ENCODE assay signal across 12 cellular contexts in the genomic region with DNA sequence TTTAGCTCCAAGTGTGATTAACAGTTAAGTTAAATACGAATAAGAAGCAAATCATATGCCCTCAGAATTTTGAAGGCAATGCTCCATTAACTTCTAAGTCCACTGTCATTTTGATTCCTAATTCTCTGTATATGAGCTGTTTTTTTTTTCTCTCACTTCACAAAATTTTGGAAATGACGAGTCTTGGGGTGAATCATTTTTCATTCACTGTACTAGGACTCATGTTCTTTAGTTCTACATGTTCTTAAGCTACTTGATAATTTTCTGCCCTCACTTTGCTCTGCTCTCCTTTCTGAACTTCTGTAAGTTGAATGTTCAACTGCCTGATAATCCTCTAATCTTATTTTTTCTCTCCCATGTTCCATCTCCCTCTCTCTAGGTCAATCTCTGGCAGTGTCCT.
DNase-seq lines count a peak whose midpoint lies in the region; ATAC-seq and TF ChIP-seq lines count a peak whose summit lies in the region.
"Had no signal": no experiment of that assay in that cellular context is flagged by ENCODE, and none has a peak within 500 bp of the region (broad histone marks: within the 10 kb centered on the region; RNA-seq: fewer than 3 reads in every experiment).

No MANE protein-coding gene starts in this region.

- peaks cover 32% of the 10 kb centered on the region for H3K4me1 ChIP-seq in Loucy (ENCODE audit: insufficient read depth, low read length, poor library complexity, severe bottlenecking)
- H3K4me1 ChIP-seq in mammary epithelial cell (ENCODE audit: insufficient read depth, low read length) = peaks cover 36% of the 10 kb centered on the region
- H3K4me1 ChIP-seq in Peyer's patch = peaks cover 0 to 14% (median 4%) of the 10 kb centered on the region in 4 donors

- no peaks in the 10 kb centered on the region for H3K27me3 Mint-ChIP-seq in nephron (ENCODE audit: low read depth)
- H3K27me3 Mint-ChIP-seq: IgD-negative memory B cell had no signal

- BruUV-seq in mammary epithelial cell (replicated peaks; lab: Mats Ljungman, UMichigan) = no TSS peak

- no peak overlapping the region for H3K27ac ChIP-seq in mammary epithelial cell (ENCODE audit: insufficient read depth, low read depth, low read length)
- no peak overlapping the region for H3K27ac ChIP-seq in Peyer's patch
- H3K27ac ChIP-seq: BLaER1 treated with 17β-estradiol and CSF1 and Interleukin-3, amounts not matched to agents 10 nM and 100 nM had no signal

- peak; percentile 23 for DNase-seq in mammary epithelial cell
- no peak for DNase-seq in G401 (ENCODE audit: low spot score)
- no peak for DNase-seq in Peyer's patch
- DNase-seq in superior temporal gyrus (ENCODE audit: extremely low spot score) = no peak
- DNase-seq: DMS153, NCI-H446 treated with DMSO at 0.1 percent for 48 hours, NCI-H774 had no signal

- no peaks in the 10 kb centered on the region for H3F3A ChIP-seq in Loucy (ENCODE audit: low read depth)

- no peak overlapping the region for H3K4me3 ChIP-seq in Loucy (ENCODE audit: low read length, poor library complexity, severe bottlenecking)
- no peak overlapping the region for H3K4me3 ChIP-seq in mammary epithelial cell (replicated peaks in 1 of 3; ENCODE audit: insufficient read depth in 1 of 3, low read depth in 2 of 3, low read length in 3 of 3)
- H3K4me3 ChIP-seq in Peyer's patch = no peak overlapping the region
- H3K4me3 ChIP-seq: BLaER1 treated with 17β-estradiol and CSF1 and Interleukin-3, amounts not matched to agents 10 nM and 100 nM had no signal

- H3K36me3 ChIP-seq in Loucy (ENCODE audit: insufficient read depth, low read length) = no peaks in the 10 kb centered on the region
- no peaks in the 10 kb centered on the region for H3K36me3 ChIP-seq in mammary epithelial cell (ENCODE audit: insufficient read depth, low read length)
- H3K36me3 ChIP-seq in Peyer's patch = no peaks in the 10 kb centered on the region

- ATAC-seq in HG02623 (IDR thresholded peaks at IDR 0.05; ENCODE audit: unreplicated experiment) = no peak

- H3K4me2 ChIP-seq in Loucy (ENCODE audit: low read depth, low read length, poor library complexity, severe bottlenecking) (no peak overlapping the region), mammary epithelial cell (ENCODE audit: insufficient read depth, low read depth, low read length) (no peak overlapping the region)

- H3K9ac ChIP-seq in Loucy (ENCODE audit: low read depth, low read length, poor library complexity, severe bottlenecking) = peak overlapping the region; percentile 14
- no peak overlapping the region for H3K9ac ChIP-seq in mammary epithelial cell (ENCODE audit: insufficient read depth, low read length)
- H3K9ac ChIP-seq: BLaER1 treated with 17β-estradiol and CSF1 and Interleukin-3, amounts not matched to agents 10 nM and 100 nM had no signal

- H4K20me1 ChIP-seq in Loucy (ENCODE audit: insufficient read depth, low read length, poor library complexity, severe bottlenecking) (no peaks in the 10 kb centered on the region), mammary epithelial cell (ENCODE audit: insufficient read depth, low read length) (no peaks in the 10 kb centered on the region)
- H4K20me1 ChIP-seq: BLaER1 treated with 17β-estradiol and CSF1 and Interleukin-3, amounts not matched to agents 10 nM and 100 nM had no signal

- no peaks in the 10 kb centered on the region for H3K79me2 ChIP-seq in Loucy (ENCODE audit: insufficient read depth, low read length)
- no peaks in the 10 kb centered on the region for H3K79me2 ChIP-seq in mammary epithelial cell (ENCODE audit: insufficient read depth, low read length)

- no peak overlapping the region for H2AFZ ChIP-seq in Loucy (ENCODE audit: low read length)
- no peak overlapping the region for H2AFZ ChIP-seq in mammary epithelial cell (ENCODE audit: low read depth, low read length)

- dilution Hi-C loops in mammary epithelial cell (cut with HindIII; ENCODE audit: low sequenced_read_pairs) = no loop called here

- no peaks in the 10 kb centered on the region for H3K9me2 ChIP-seq in Loucy (replicated peaks; ENCODE audit: low read depth, low read length)

- peak overlapping the region; percentile 64 to 82 (median 75) for H3K27ac Mint-ChIP-seq in nephron
- H3K27ac Mint-ChIP-seq: IgD-negative memory B cell had no signal

- H3K9me3 ChIP-seq in Loucy (ENCODE audit: insufficient read depth, low read depth, low read length) (no peaks in the 10 kb centered on the region), mammary epithelial cell (replicated peaks; ENCODE audit: insufficient read depth, low read length) (no peaks in the 10 kb centered on the region), Peyer's patch (no peaks in the 10 kb centered on the region)

- H3K27me3 ChIP-seq in Loucy (ENCODE audit: insufficient read depth, low read length, poor library complexity, severe bottlenecking) (no peaks in the 10 kb centered on the region), mammary epithelial cell (ENCODE audit: insufficient read depth, low read length) (no peaks in the 10 kb centered on the region), Peyer's patch (no peaks in the 10 kb centered on the region)
- H3K27me3 ChIP-seq: BLaER1 treated with 17β-estradiol and CSF1 and Interleukin-3, amounts not matched to agents 10 nM and 100 nM had no signal

- intact Hi-C loops in mammary epithelial cell (cut with micrococcal nuclease) = no loop called here

- H3K9me3 Mint-ChIP-seq in nephron = peaks cover under 1% of the 10 kb centered on the region

- H3K36me3 Mint-ChIP-seq in nephron (ENCODE audit: low read depth) = peaks cover 11% of the 10 kb centered on the region

- WGBS in mammary epithelial cell (ENCODE audit: low coverage, missing lambda C conversion rate) = 79% methylated on average over 2 of the region's 2 CpGs

- H3K4me1 Mint-ChIP-seq in nephron = peaks cover 39% of the 10 kb centered on the region

- CTCF ChIA-PET in mammary epithelial cell (lab: Charles Lee; ENCODE audit: low non-redundant PET) = no interaction called here

- TF ChIP-seq POLR2A in Peyer's patch (IDR thresholded peaks at IDR 0.05) = no peak

- no peak for TF ChIP-seq CTCF in Loucy (conservative IDR thresholded peaks at IDR 0.05; ENCODE audit: low read length)
- TF ChIP-seq CTCF in mammary epithelial cell (conservative IDR thresholded peaks at IDR 0.05 in 1 of 2, IDR thresholded peaks at IDR 0.05 in 1 of 2; ENCODE audit: extremely low read depth in 1 of 2, insufficient read depth in 1 of 2, low read depth in 1 of 2, low read length in 2 of 2) = no peak
- no peak for TF ChIP-seq CTCF in nephron (IDR thresholded peaks at IDR 0.05; ENCODE audit: unreplicated experiment in 3 of 3)
- no peak for TF ChIP-seq CTCF in Peyer's patch (IDR thresholded peaks at IDR 0.05)

- in situ Hi-C loops in mammary epithelial cell (cut with MboI; ENCODE audit: low sequenced_read_pairs in 2 of 2) = no loop called here
- in situ Hi-C loops in G401 (cut with HindIII; ENCODE audit: low sequenced_read_pairs) = no loop called here

- H3K4me3 Mint-ChIP-seq in nephron = no peak overlapping the region
- H3K4me3 Mint-ChIP-seq: IgD-negative memory B cell had no signal
